ENCODE assay signal across 8 cellular contexts in the genomic region with DNA sequence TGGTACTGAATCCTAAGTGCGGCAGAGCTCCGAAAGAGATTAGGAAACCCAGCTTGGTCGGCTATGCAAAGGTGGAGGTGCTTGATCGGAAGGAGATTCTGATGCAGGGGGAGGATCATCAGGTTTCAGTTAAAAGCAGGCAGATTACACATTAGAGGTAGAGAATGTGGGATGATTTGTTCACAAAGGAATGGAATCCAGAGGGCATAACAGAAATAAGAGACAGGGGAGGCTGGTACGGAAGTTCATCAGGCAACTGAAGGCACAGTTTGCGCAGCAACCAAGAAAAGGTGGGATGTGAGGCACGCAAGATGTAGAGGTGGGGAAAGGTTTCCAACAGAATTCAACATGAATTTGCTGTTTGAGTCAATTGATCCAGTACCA. TPM values are rescaled to one million over a fixed set of nuclear protein-coding genes. Genes with fewer than 3 reads are reported as not detected.
DNase-seq lines count a peak whose midpoint lies in the region; ATAC-seq and TF ChIP-seq lines count a peak whose summit lies in the region.

No MANE protein-coding gene starts in this region.

- no peak for TF ChIP-seq CTCF in BE2C (IDR thresholded peaks at IDR 0.05; ENCODE audit: low read depth, low read length)
- TF ChIP-seq CTCF in neural cell (IDR thresholded peaks at IDR 0.05; ENCODE audit: poor library complexity, severe bottlenecking), result no peak

- H3K36me3 ChIP-seq in BE2C (peaks cover 18% of the 10 kb centered on the region), endocrine pancreas (ENCODE audit: control insufficient read depth, insufficient read depth, low read length) (no peaks in the 10 kb centered on the region), neural cell (ENCODE audit: insufficient read depth, low read length) (no peaks in the 10 kb centered on the region)

- H3K9me3 ChIP-seq in BE2C (no peaks in the 10 kb centered on the region), endocrine pancreas (ENCODE audit: control insufficient read depth, low read length) (no peaks in the 10 kb centered on the region), neural cell (ENCODE audit: low read length) (no peaks in the 10 kb centered on the region)

- H3K9ac ChIP-seq in endocrine pancreas (ENCODE audit: control insufficient read depth, insufficient read depth, low read length), result no peak overlapping the region
- H3K9ac ChIP-seq in neural cell (ENCODE audit: low read length), result peak overlapping the region; percentile 73

- H3F3A ChIP-seq in neural cell (ENCODE audit: insufficient read depth, low read length, poor library complexity, severe bottlenecking), result no peaks in the 10 kb centered on the region

- no peaks in the 10 kb centered on the region for H3K27me3 ChIP-seq in BE2C
- H3K27me3 ChIP-seq in endocrine pancreas (ENCODE audit: control insufficient read depth, insufficient read depth, low read length), result no peaks in the 10 kb centered on the region
- no peaks in the 10 kb centered on the region for H3K27me3 ChIP-seq in neural cell (ENCODE audit: insufficient read depth, low read depth, low read length)

- H4K20me1 ChIP-seq in neural cell (ENCODE audit: insufficient read depth), result no peaks in the 10 kb centered on the region

- no peaks in the 10 kb centered on the region for H3K9me2 ChIP-seq in neural cell (ENCODE audit: insufficient read depth, low read length)

- peak overlapping the region; percentile 87 for H2AFZ ChIP-seq in neural cell (ENCODE audit: low read depth, low read length)

- ATAC-seq in GM21447 (IDR thresholded peaks at IDR 0.05; ENCODE audit: unreplicated experiment), result peak; percentile 17

- H3K4me3 ChIP-seq in BE2C (ENCODE audit: low read depth, low read length), result peak overlapping the region; percentile 94; the same call in 1 of the 2 replicates
- peak overlapping the region; percentile 89 for H3K4me3 ChIP-seq in Jurkat, Clone E6-1 (ENCODE audit: low read length)
- H3K4me3 ChIP-seq in endocrine pancreas (ENCODE audit: control insufficient read depth, insufficient read depth, low read length), result peak overlapping the region; percentile 98
- H3K4me3 ChIP-seq in neural cell (ENCODE audit: low read length), result peak overlapping the region; percentile 81

- peak overlapping the region; percentile 65 for H3K27ac ChIP-seq in neural cell (ENCODE audit: low read length)

- peaks cover 6% of the 10 kb centered on the region for H3K4me1 ChIP-seq in BE2C
- peaks cover 11% of the 10 kb centered on the region for H3K4me1 ChIP-seq in endocrine pancreas (ENCODE audit: control insufficient read depth, insufficient read depth, low read length)

- H3K79me2 ChIP-seq in neural cell (replicated peaks; ENCODE audit: insufficient read depth, low read length), result peaks cover 5% of the 10 kb centered on the region

- no peak for TF ChIP-seq RAD21 in neural cell (conservative IDR thresholded peaks at IDR 0.05)

- TF ChIP-seq EP300 in neural cell (conservative IDR thresholded peaks at IDR 0.05; ENCODE audit: poor library complexity, severe bottlenecking), result no peak

- H3K4me2 ChIP-seq in neural cell (ENCODE audit: low read length), result no peak overlapping the region

- DNase-seq in BE2C (no peak), DMS79 treated with DMSO at 0.1 percent for 48 hours (lab: John Stamatoyannopoulos, UW) (no peak), NCI-H2107 (lab: John Stamatoyannopoulos, UW) (no peak)
- no peak for DNase-seq in Jurkat, Clone E6-1 (ENCODE audit: low read depth, low spot score)
- DNase-seq in activated CD4-positive, CD25-positive, alpha-beta regulatory T cell (lab: John Stamatoyannopoulos, UW), result no peak

TF ChIP-seq in neural cell, 6 proteins besides CTCF, POLR2A, EP300 and RAD21:
- TF ChIP-seq EZH2 (IDR thresholded peaks at IDR 0.05; ENCODE audit: borderline replicate concordance, insufficient read depth, low read length, poor library complexity, severe bottlenecking), result no peak
- TF ChIP-seq SMC3 (conservative IDR thresholded peaks at IDR 0.05; ENCODE audit: poor library complexity), result no peak
- no peak for TF ChIP-seq MXI1 (conservative IDR thresholded peaks at IDR 0.05; ENCODE audit: poor library complexity, severe bottlenecking)
- TF ChIP-seq, protein P1, sequence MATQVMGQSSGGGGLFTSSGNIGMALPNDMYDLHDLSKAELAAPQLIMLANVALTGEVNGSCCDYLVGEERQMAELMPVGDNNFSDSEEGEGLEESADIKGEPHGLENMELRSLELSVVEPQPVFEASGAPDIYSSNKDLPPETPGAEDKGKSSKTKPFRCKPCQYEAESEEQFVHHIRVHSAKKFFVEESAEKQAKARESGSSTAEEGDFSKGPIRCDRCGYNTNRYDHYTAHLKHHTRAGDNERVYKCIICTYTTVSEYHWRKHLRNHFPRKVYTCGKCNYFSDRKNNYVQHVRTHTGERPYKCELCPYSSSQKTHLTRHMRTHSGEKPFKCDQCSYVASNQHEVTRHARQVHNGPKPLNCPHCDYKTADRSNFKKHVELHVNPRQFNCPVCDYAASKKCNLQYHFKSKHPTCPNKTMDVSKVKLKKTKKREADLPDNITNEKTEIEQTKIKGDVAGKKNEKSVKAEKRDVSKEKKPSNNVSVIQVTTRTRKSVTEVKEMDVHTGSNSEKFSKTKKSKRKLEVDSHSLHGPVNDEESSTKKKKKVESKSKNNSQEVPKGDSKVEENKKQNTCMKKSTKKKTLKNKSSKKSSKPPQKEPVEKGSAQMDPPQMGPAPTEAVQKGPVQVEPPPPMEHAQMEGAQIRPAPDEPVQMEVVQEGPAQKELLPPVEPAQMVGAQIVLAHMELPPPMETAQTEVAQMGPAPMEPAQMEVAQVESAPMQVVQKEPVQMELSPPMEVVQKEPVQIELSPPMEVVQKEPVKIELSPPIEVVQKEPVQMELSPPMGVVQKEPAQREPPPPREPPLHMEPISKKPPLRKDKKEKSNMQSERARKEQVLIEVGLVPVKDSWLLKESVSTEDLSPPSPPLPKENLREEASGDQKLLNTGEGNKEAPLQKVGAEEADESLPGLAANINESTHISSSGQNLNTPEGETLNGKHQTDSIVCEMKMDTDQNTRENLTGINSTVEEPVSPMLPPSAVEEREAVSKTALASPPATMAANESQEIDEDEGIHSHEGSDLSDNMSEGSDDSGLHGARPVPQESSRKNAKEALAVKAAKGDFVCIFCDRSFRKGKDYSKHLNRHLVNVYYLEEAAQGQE (IDR thresholded peaks at IDR 0.05; ENCODE audit: borderline replicate concordance), result no peak
- no peak for TF ChIP-seq POLR2AphosphoS5 (IDR thresholded peaks at IDR 0.05)

RNA-seq across cellular contexts. Expression of a gene that starts 0.4 kb away (rescaled TPM):
- polyA plus RNA-seq in BE2C (2012; ENCODE audit: insufficient read depth, insufficient read length, low read depth), result 76.5 TPM
- 85.9 TPM for polyA plus RNA-seq in Jurkat, Clone E6-1 (2012; ENCODE audit: insufficient read depth, insufficient read length)
- polyA plus RNA-seq in neural cell, result 32.3 and 38.3 TPM in 2 replicates
- polyA minus RNA-seq in neural cell, result 25.1 and 29.5 TPM in 2 replicates
